In the genomic region with DNA sequence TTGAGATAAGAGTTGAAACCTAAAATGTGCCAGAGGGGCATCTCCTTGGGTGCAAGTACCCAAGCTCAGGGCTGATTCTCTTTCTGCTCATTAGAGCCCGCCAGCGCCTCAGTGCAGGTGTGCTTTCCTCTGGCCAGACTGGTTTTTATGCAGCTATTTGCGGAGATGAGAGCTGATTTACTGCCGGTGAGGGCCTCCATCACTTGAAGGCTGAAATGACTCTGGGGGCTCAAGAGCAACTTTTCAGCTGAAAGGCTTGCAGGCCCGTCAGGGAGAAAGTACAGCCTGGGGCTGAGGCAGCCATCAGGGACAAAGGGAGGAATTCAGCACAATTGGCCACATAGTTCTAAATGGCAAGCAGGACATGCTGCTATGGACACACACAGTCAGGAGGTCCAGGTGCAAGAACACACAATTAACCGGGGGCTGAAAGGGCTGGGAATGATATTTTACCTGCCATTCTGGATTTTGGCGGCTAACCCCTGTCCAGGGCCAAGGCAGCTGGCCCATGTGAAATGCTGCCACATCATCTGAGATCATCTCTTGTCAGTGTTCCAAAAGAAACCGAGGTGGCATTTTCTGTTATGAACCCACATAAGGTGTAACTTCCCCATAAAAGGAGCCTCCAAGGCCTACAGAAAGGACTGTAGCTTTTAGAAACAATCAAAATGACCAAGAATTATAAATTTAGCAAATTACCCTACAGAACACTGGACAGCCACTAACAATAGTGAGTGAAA, we compare ENCODE assay signal across 25 cellular contexts. TPM values are rescaled to one million over a fixed set of nuclear protein-coding genes. Genes with fewer than 3 reads are reported as not detected.
"Had no signal": no experiment of that assay in that cellular context is flagged by ENCODE, and none has a peak within 500 bp of the region (broad histone marks: within the 10 kb centered on the region; RNA-seq: fewer than 3 reads in every experiment).

No MANE protein-coding gene starts in this region.

- ATAC-seq: gastroesophageal sphincter; left cardiac atrium; left ventricle myocardium superior; sciatic nerve; stimulated activated memory B cell treated with anti-CD40 and anti-IgM and Interleukin-4, amounts not matched to agents 10 μg/mL and 1 μg/mL and 100 μg/mL, for 72 hours had no signal

- DNase-seq: dermis blood vessel endothelial cell; esophagus squamous epithelium; foreskin fibroblast; immature natural killer cell; kidney; left cardiac atrium; left ventricle myocardium superior; mesenchymal stem cell; midbrain; posterior cingulate gyrus; spleen; stimulated activated CD4-positive, alpha-beta T cell treated with anti-CD3 and anti-CD28 coated beads, Interleukin-15, amount 100 ng/mL, for 24 hours; stimulated activated CD4-positive, alpha-beta T cell treated with anti-CD3 and anti-CD28 coated beads, Interleukin-1b, Interleukin-23, amount 100 ng/mL, for 48 hours; stimulated activated CD4-positive, alpha-beta T cell treated with anti-CD3 and anti-CD28 coated beads, Interleukin-4, amount 100 ng/mL, for 24 hours; tibial artery; upper lobe of left lung had no signal

RNA-seq across cellular contexts. Expression of gene LMX1A, which starts 58.3 kb away (rescaled TPM):
- total RNA-seq: dermis blood vessel endothelial cell, epithelial cell of proximal tubule, kidney, left ventricle myocardium superior, lung, osteoblast, pulmonary artery endothelial cell, spleen, temporal lobe, vagina had no signal
